8 cellular contexts compared by ENCODE assay signal in genomic region chr19:45439190-45439568, GRCh38. TPM values are rescaled to one million over a fixed set of nuclear protein-coding genes. Genes with fewer than 3 reads are reported as not detected.
DNase-seq lines count a peak whose midpoint lies in the region; ATAC-seq and TF ChIP-seq lines count a peak whose summit lies in the region.

No MANE protein-coding gene starts in this region.

- intact Hi-C loops in A673 (cut with micrococcal nuclease; ENCODE audit: unreplicated experiment): loop anchor here (1.0 kb wide), 1 partner anchor 39 kb away; no protein-coding TSS in a partner anchor

- no peak overlapping the region for H3K9ac ChIP-seq in HUES48 (ENCODE audit: low read depth, low read length)
- peak overlapping the region; percentile 58 for H3K9ac ChIP-seq in mucosa of stomach (ENCODE audit: low read length)

- H3K36me3 ChIP-seq in A673 (ENCODE audit: insufficient read depth, low read length, poor library complexity, severe bottlenecking) (no peaks in the 10 kb centered on the region), HUES48 (ENCODE audit: control insufficient read depth, insufficient read depth, low read length) (no peaks in the 10 kb centered on the region), brain microvascular endothelial cell (replicated peaks) (no peaks in the 10 kb centered on the region), mucosa of stomach (ENCODE audit: control insufficient read depth, insufficient read depth, low read length) (no peaks in the 10 kb centered on the region)

- no peak for ATAC-seq in GM19467 (IDR thresholded peaks at IDR 0.05; ENCODE audit: unreplicated experiment)

- POLR2A ChIA-PET in A673 (lab: Charles Lee; ENCODE audit: low non-redundant PET): interaction anchor here (0.6 to 1.0 kb wide), 3 partner anchors 14 to 36 kb away, joined by 5 to 12 read pairs (median 5); partner anchors contain the start of gene FOSB

- H3K27me3 ChIP-seq in A673 (replicated peaks; ENCODE audit: insufficient read depth, low read depth, low read length, poor library complexity) (no peaks in the 10 kb centered on the region), HUES48 (ENCODE audit: control insufficient read depth, insufficient read depth, low read length) (peaks cover 8% of the 10 kb centered on the region), brain microvascular endothelial cell (replicated peaks) (no peaks in the 10 kb centered on the region), mucosa of stomach (ENCODE audit: control insufficient read depth, insufficient read depth, low read length) (no peaks in the 10 kb centered on the region)

- in situ Hi-C loops in brain microvascular endothelial cell (cut with HindIII; ENCODE audit: low pct_ligation_motif_present, low sequenced_read_pairs): no loop called here

- DNase-seq in A673 (ENCODE audit: low spot score) (no peak), brain microvascular endothelial cell (no peak), SIG-M5 treated with dmso at 0.1 percent for 504 hours (lab: John Stamatoyannopoulos, UW; ENCODE audit: unreplicated experiment) (no peak), SW480 (ENCODE audit: low spot score) (no peak), GM19240 (ENCODE audit: insufficient read length, low spot score) (no peak)

- H3K4me1 ChIP-seq in A673 (ENCODE audit: insufficient read depth, low read length, poor library complexity, severe bottlenecking): peaks cover 18% of the 10 kb centered on the region
- H3K4me1 ChIP-seq in HUES48 (ENCODE audit: control insufficient read depth, insufficient read depth, low read length): peaks cover 11% of the 10 kb centered on the region; the same call in 1 of the 2 replicates
- peaks cover 14% of the 10 kb centered on the region for H3K4me1 ChIP-seq in mucosa of stomach (ENCODE audit: control insufficient read depth, insufficient read depth, low read length)

- H3K4me3 ChIP-seq in A673 (ENCODE audit: low read depth, low read length, poor library complexity, severe bottlenecking) (peak overlapping the region; percentile 82), HUES48 (ENCODE audit: low read depth, low read length) (peak overlapping the region; percentile 72; the same call in 1 of the 2 replicates), brain microvascular endothelial cell (ENCODE audit: low read depth, low read length) (peak overlapping the region; percentile 50), mucosa of stomach (ENCODE audit: low read length) (no peak overlapping the region)

- CTCF ChIA-PET in A673 (lab: Charles Lee): interaction anchor here (0.5 to 3.0 kb wide), 11 partner anchors 9 to 203 kb away, joined by 3 to 99 read pairs (median 8); partner anchors contain the start of genes ERCC1 and FOSB

- no peaks in the 10 kb centered on the region for H3K9me3 ChIP-seq in A673 (ENCODE audit: low read depth, low read length, poor library complexity, severe bottlenecking)
- H3K9me3 ChIP-seq in HUES48 (ENCODE audit: control insufficient read depth, insufficient read depth, low read length): no peaks in the 10 kb centered on the region
- H3K9me3 ChIP-seq in mucosa of stomach (ENCODE audit: control insufficient read depth, low read length): no peaks in the 10 kb centered on the region

- H3K27ac ChIP-seq in A673 (ENCODE audit: low read depth, low read length, poor library complexity, severe bottlenecking): peak overlapping the region; percentile 93
- no peak overlapping the region for H3K27ac ChIP-seq in HUES48 (ENCODE audit: low read depth, low read length)
- H3K27ac ChIP-seq in brain microvascular endothelial cell: peak overlapping the region; percentile 91

- BruUV-seq in A673 (replicated peaks; lab: Mats Ljungman, UMichigan): no TSS peak

- TF ChIP-seq CTCF in A673 (conservative IDR thresholded peaks at IDR 0.05; ENCODE audit: low read depth, low read length) (no peak), brain microvascular endothelial cell (IDR thresholded peaks at IDR 0.05; ENCODE audit: low read depth, low read length, missing control alignments) (no peak)

RNA-seq across cellular contexts. Expression of gene ERCC1, which starts 15.5 kb away (rescaled TPM):
- total RNA-seq in A673 (2021): 158 and 165 TPM in 2 replicates

RNA-seq across cellular contexts. Expression of gene FOSB, which starts 28.6 kb away (rescaled TPM):
- 1.0 and 1.9 TPM in 2 replicates for total RNA-seq in A673 (2021)

RNA-seq across cellular contexts. Expression of gene POLR1G, which starts 32.7 kb away (rescaled TPM):
- total RNA-seq in A673 (2021): 23.2 and 30.1 TPM in 2 replicates

RNA-seq across cellular contexts. Expression of gene PPP1R13L, which starts 34.3 kb away (rescaled TPM):
- 5.5 and 8.1 TPM in 2 replicates for total RNA-seq in A673 (2021)

RNA-seq across cellular contexts. Expression of gene RTN2, which starts 57.7 kb away (rescaled TPM):
- total RNA-seq in A673 (2021): 6.6 and 9.1 TPM in 2 replicates
